In the genomic region with DNA sequence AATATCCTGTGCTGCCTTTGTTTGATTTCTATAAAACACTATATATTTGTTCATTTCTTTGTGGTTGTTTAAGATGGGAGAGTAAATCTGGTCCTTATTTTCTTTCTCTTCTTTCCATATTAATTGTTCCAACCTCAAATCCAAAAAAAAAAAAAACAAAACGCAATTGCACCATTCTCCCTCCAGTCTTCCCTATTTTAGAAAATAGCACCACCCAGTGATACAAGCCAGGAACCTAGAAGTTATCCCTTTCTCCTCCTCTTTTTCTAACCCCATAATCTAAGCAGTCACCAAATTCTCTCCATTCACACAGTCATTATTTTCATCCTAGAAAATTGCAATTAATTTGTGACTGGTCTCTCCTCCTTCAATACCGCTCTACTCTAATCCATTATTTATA, we compare ENCODE assay signal across 25 cellular contexts.
DNase-seq lines count a peak whose midpoint lies in the region; ATAC-seq, FAIRE-seq and TF ChIP-seq lines count a peak whose summit lies in the region.
"Had no signal": no experiment of that assay in that cellular context is flagged by ENCODE, and none has a peak within 500 bp of the region (broad histone marks: within the 10 kb centered on the region; RNA-seq: fewer than 3 reads in every experiment).

No MANE protein-coding gene starts in this region.

- no peak overlapping the region for H3K4ac ChIP-seq in H1 (replicated peaks; ENCODE audit: insufficient read length, low read depth, low read length)

- no peak for TF ChIP-seq EP300 in H1 (IDR thresholded peaks at IDR 0.05; ENCODE audit: borderline replicate concordance in 1 of 2, low read depth in 2 of 2, low read length in 2 of 2)

- no peak overlapping the region for H3K4me3 Mint-ChIP-seq in MCF 10A (ENCODE audit: unreplicated experiment)
- H3K4me3 Mint-ChIP-seq in CD8-positive, alpha-beta memory T cell: no peak overlapping the region
- H3K4me3 Mint-ChIP-seq: activated CD4-positive, alpha-beta memory T cell treated with anti-CD3 and anti-CD28 coated beads for 36 hours; natural killer cell; stimulated activated effector memory CD8-positive, alpha-beta T cell treated with anti-CD3 and anti-CD28 coated beads, Interleukin-12 subunit alpha, Interleukin-12 subunit beta, amount 100 ng/mL, for 72 hours; T-helper 2 cell treated with Interferon-gamma antibody and Interleukin-4, amounts not matched to agents 5 μg/mL and 100 μg/mL, for 36 hours had no signal

- H3K4me2 ChIP-seq in H1 (ENCODE audit: insufficient read depth in 1 of 2, low read depth in 2 of 2, low read length in 2 of 2): no peak overlapping the region
- H3K4me2 ChIP-seq: BLaER1 treated with 17β-estradiol and CSF1 and Interleukin-3, amounts not matched to agents 10 nM and 100 nM had no signal

- H3K27me3 Mint-ChIP-seq in MCF 10A (ENCODE audit: insufficient read depth, unreplicated experiment): no peaks in the 10 kb centered on the region
- H3K27me3 Mint-ChIP-seq in CD8-positive, alpha-beta memory T cell: peaks cover 0 to 3% of the 10 kb centered on the region in 2 donors
- H3K27me3 Mint-ChIP-seq: activated CD4-positive, alpha-beta memory T cell treated with anti-CD3 and anti-CD28 coated beads for 36 hours had no signal

- H4K5ac ChIP-seq in H1 (ENCODE audit: insufficient read length, low read depth, low read length): no peak overlapping the region

- H2BK15ac ChIP-seq in H1 (ENCODE audit: low read length): no peak overlapping the region

- no peaks in the 10 kb centered on the region for H3K9me3 ChIP-seq in breast epithelium
- H3K9me3 ChIP-seq in H1 (ENCODE audit: insufficient read depth in 2 of 2, low read depth in 1 of 2, low read length in 1 of 2): no peaks in the 10 kb centered on the region
- no peaks in the 10 kb centered on the region for H3K9me3 ChIP-seq in CD8-positive, alpha-beta memory T cell (ENCODE audit: low read length)
- H3K9me3 ChIP-seq: ascending aorta; BLaER1 treated with 17β-estradiol and CSF1 and Interleukin-3, amounts not matched to agents 10 nM and 100 nM; upper lobe of right lung had no signal

- peaks cover 30% of the 10 kb centered on the region for H3K9me3 Mint-ChIP-seq in MCF 10A (ENCODE audit: unreplicated experiment)
- peaks cover 0 to 4% (median 3%) of the 10 kb centered on the region in 5 donors for H3K9me3 Mint-ChIP-seq in CD8-positive, alpha-beta memory T cell
- H3K9me3 Mint-ChIP-seq: activated CD4-positive, alpha-beta memory T cell treated with anti-CD3 and anti-CD28 coated beads for 36 hours; activated naive CD4-positive, alpha-beta T cell treated with anti-CD3 and anti-CD28 coated beads, Interleukin-2, amount 50 U/mL, for 72 hours; activated T-helper 2 cell treated with anti-CD3 and anti-CD28 coated beads, Interferon-gamma antibody, Interleukin-2, Interleukin-4, amounts not matched to agents 10 μg/mL and 5 μg/mL and 100 μg/mL, durations not matched to agents 14 hours and 24 hours and 36 hours had no signal

- CTCF ChIA-PET in MCF 10A (lab: Yijun Ruan, JAX) (interaction anchor here (0.6 to 1.8 kb wide), 7 partner anchors 11 to 589 kb away, joined by 3 to 9 read pairs (median 5); no protein-coding TSS in a partner anchor), H1 (lab: Charles Lee; ENCODE audit: partially characterized antibody) (interaction anchor here (0.9 to 1.1 kb wide), 3 partner anchors 289 to 590 kb away, joined by 3 to 5 read pairs (median 3); no protein-coding TSS in a partner anchor)
- CTCF ChIA-PET in CD8-positive, alpha-beta memory T cell (lab: Charles Lee): no interaction called here

- H2AFZ ChIP-seq in H1 (ENCODE audit: low read length): no peak overlapping the region

- H3K36me3 ChIP-seq in breast epithelium (no peaks in the 10 kb centered on the region), H1 (ENCODE audit: control insufficient read depth in 2 of 4, insufficient read depth in 4 of 4, low read length in 3 of 4) (no peaks in the 10 kb centered on the region)
- no peaks in the 10 kb centered on the region for H3K36me3 ChIP-seq in CD8-positive, alpha-beta memory T cell (ENCODE audit: insufficient read depth, low read length)
- H3K36me3 ChIP-seq: ascending aorta; BLaER1 treated with 17β-estradiol and CSF1 and Interleukin-3, amounts not matched to agents 10 nM and 100 nM; upper lobe of right lung had no signal

- intact Hi-C loops in MCF 10A (cut with micrococcal nuclease) (loop anchor here (1.0 to 5.0 kb wide), 4 partner anchors 289 to 590 kb away; partner anchors contain the start of gene GABRE), breast epithelium (cut with DNase I; ENCODE audit: low total_unique reads) (no loop called here)

- H3K4me3 ChIP-seq in breast epithelium: no peak overlapping the region
- H3K4me3 ChIP-seq in H1 (ENCODE audit: extremely low read depth in 1 of 4, insufficient read depth in 2 of 4, low read depth in 3 of 4, low read length in 4 of 4): no peak overlapping the region
- no peak overlapping the region for H3K4me3 ChIP-seq in CD8-positive, alpha-beta memory T cell (ENCODE audit: low read length)
- H3K4me3 ChIP-seq: ascending aorta; BLaER1 treated with 17β-estradiol and CSF1 and Interleukin-3, amounts not matched to agents 10 nM and 100 nM; dorsolateral prefrontal cortex; upper lobe of right lung had no signal

- H3K23ac ChIP-seq in H1 (ENCODE audit: insufficient read length): no peak overlapping the region

- ATAC-seq in HG03460 (IDR thresholded peaks at IDR 0.05; ENCODE audit: unreplicated experiment): no peak
- ATAC-seq: activated naive CD4-positive, alpha-beta T cell treated with anti-CD3 and anti-CD28 coated beads, Interleukin-2, amount 50 U/mL, for 72 hours; left cardiac atrium; natural killer cell; stimulated activated effector memory CD8-positive, alpha-beta T cell treated with anti-CD3 and anti-CD28 coated beads, Interleukin-12 subunit alpha, Interleukin-12 subunit beta, amount 100 ng/mL, for 72 hours; upper lobe of right lung had no signal

- H3K27ac Mint-ChIP-seq in MCF 10A (ENCODE audit: low read depth, unreplicated experiment): no peak overlapping the region
- H3K27ac Mint-ChIP-seq in CD8-positive, alpha-beta memory T cell: no peak overlapping the region
- H3K27ac Mint-ChIP-seq: activated CD4-positive, alpha-beta memory T cell treated with anti-CD3 and anti-CD28 coated beads for 36 hours; activated naive CD4-positive, alpha-beta T cell treated with anti-CD3 and anti-CD28 coated beads, Interleukin-2, amount 50 U/mL, for 72 hours; activated T-helper 2 cell treated with anti-CD3 and anti-CD28 coated beads, Interferon-gamma antibody, Interleukin-2, Interleukin-4, amounts not matched to agents 10 μg/mL and 5 μg/mL and 100 μg/mL, durations not matched to agents 14 hours and 24 hours and 36 hours; natural killer cell; stimulated activated effector memory CD8-positive, alpha-beta T cell treated with anti-CD3 and anti-CD28 coated beads, Interleukin-12 subunit alpha, Interleukin-12 subunit beta, amount 100 ng/mL, for 72 hours; T-helper 2 cell treated with Interferon-gamma antibody and Interleukin-4, amounts not matched to agents 5 μg/mL and 100 μg/mL, for 36 hours had no signal

- WGBS in H1 (ENCODE audit: extremely low coverage in 1 of 2, insufficient coverage in 1 of 2, insufficient read length in 1 of 2, insufficient replicate concordance in 2 of 2, low coverage in 1 of 2, low lambda C conversion rate in 2 of 2, missing lambda C conversion rate in 1 of 2), 2 experiments: 83% methylated on average over 2 of the region's 2 CpGs; no CpG with 5 or more reads in 1 of the 2 experiments

- no peak overlapping the region for H4K8ac ChIP-seq in H1 (ENCODE audit: extremely low read depth, insufficient read depth, low read length)

- H2BK120ac ChIP-seq in H1 (replicated peaks; ENCODE audit: low read depth, low read length): no peak overlapping the region

- no peak overlapping the region for H2AK5ac ChIP-seq in H1 (ENCODE audit: low read depth, low read length)

- no peak overlapping the region for H2BK5ac ChIP-seq in H1 (ENCODE audit: low read depth, low read length)

- no peak overlapping the region for H3K56ac ChIP-seq in H1 (replicated peaks; ENCODE audit: insufficient read length, low read depth, low read length)

- H2BK12ac ChIP-seq in H1 (ENCODE audit: low read depth, low read length): no peak overlapping the region

- no peaks in the 10 kb centered on the region for H3K79me2 ChIP-seq in H1 (ENCODE audit: control insufficient read depth in 1 of 2, insufficient read depth in 2 of 2, low read length in 2 of 2)

- H3K79me1 ChIP-seq in H1 (ENCODE audit: low read depth, low read length): no peaks in the 10 kb centered on the region

- no peak overlapping the region for H3K9ac ChIP-seq in H1 (replicated peaks in 1 of 4; ENCODE audit: extremely low read depth in 1 of 4, low read depth in 3 of 4, low read length in 3 of 4)
- H3K9ac ChIP-seq: BLaER1 treated with 17β-estradiol and CSF1 and Interleukin-3, amounts not matched to agents 10 nM and 100 nM had no signal

- no peak overlapping the region for H3K18ac ChIP-seq in H1 (ENCODE audit: extremely low read depth, low read length)

- H4K20me1 ChIP-seq in H1 (replicated peaks in 1 of 2; ENCODE audit: control insufficient read depth in 1 of 2, insufficient read depth in 2 of 2, low read length in 2 of 2): no peaks in the 10 kb centered on the region
- H4K20me1 ChIP-seq: BLaER1 treated with 17β-estradiol and CSF1 and Interleukin-3, amounts not matched to agents 10 nM and 100 nM had no signal

- no peak overlapping the region for H4K91ac ChIP-seq in H1 (replicated peaks; ENCODE audit: insufficient read length, low read length)

- TF ChIP-seq CTCF in MCF 10A (IDR thresholded peaks at IDR 0.05; ENCODE audit: unreplicated experiment) (peak; percentile 19), breast epithelium (IDR thresholded peaks at IDR 0.05) (no peak), H1 (IDR thresholded peaks at IDR 0.05; ENCODE audit: control extremely low read depth in 1 of 3, insufficient read depth in 1 of 3, low read depth in 1 of 3, low read length in 3 of 3) (peak in 1 of 3 experiments; percentile 26; a peak in 1 of 4 replicates)

- no peaks in the 10 kb centered on the region for H3K23me2 ChIP-seq in H1 (ENCODE audit: low read depth, low read length)

- no peak overlapping the region for H3K14ac ChIP-seq in H1 (ENCODE audit: insufficient read length)

- TF ChIP-seq RAD21 in H1 (IDR thresholded peaks at IDR 0.05 in 1 of 2, conservative IDR thresholded peaks at IDR 0.05 in 1 of 2; ENCODE audit: low read depth in 2 of 2, low read length in 2 of 2): peak; percentile 45 to 47; a peak in 3 of 4 replicates

- no peak for TF ChIP-seq POLR2A in breast epithelium (IDR thresholded peaks at IDR 0.05)
- TF ChIP-seq POLR2A in H1 (IDR thresholded peaks at IDR 0.05; ENCODE audit: control extremely low read depth in 1 of 2, low read depth in 2 of 2, low read length in 2 of 2): no peak

- H3K4me1 ChIP-seq in breast epithelium (no peaks in the 10 kb centered on the region), H1 (replicated peaks in 1 of 4; ENCODE audit: control insufficient read depth in 3 of 4, insufficient read depth in 4 of 4, low read length in 3 of 4) (no peaks in the 10 kb centered on the region)
- H3K4me1 ChIP-seq in CD8-positive, alpha-beta memory T cell (ENCODE audit: insufficient read depth, low read length): no peaks in the 10 kb centered on the region
- H3K4me1 ChIP-seq: ascending aorta, upper lobe of right lung had no signal

- no peak for FAIRE-seq in H1 (lab: Jason Lieb, UNC)
- FAIRE-seq: GM12892 had no signal

- H3K27me3 ChIP-seq in breast epithelium (peaks cover 0 to 15% of the 10 kb centered on the region in 2 donors), H1 (replicated peaks in 1 of 4; ENCODE audit: control insufficient read depth in 3 of 4, extremely low read depth in 1 of 4, insufficient read depth in 3 of 4, low read length in 3 of 4) (no peaks in the 10 kb centered on the region)
- H3K27me3 ChIP-seq in CD8-positive, alpha-beta memory T cell (ENCODE audit: insufficient read depth, low read length, poor library complexity, severe bottlenecking): no peaks in the 10 kb centered on the region
- H3K27me3 ChIP-seq: ascending aorta, upper lobe of right lung had no signal

- POLR2A ChIA-PET in MCF 10A (lab: Yijun Ruan, JAX) (interaction anchor here (1.0 to 1.5 kb wide), 2 partner anchors 588 to 589 kb away, joined by 3 read pairs; no protein-coding TSS in a partner anchor), H1 (lab: Charles Lee; ENCODE audit: partially characterized antibody) (no interaction called here)
- POLR2A ChIA-PET in CD8-positive, alpha-beta memory T cell (lab: Charles Lee): no interaction called here

- no peaks in the 10 kb centered on the region for H3K36me3 Mint-ChIP-seq in MCF 10A (ENCODE audit: insufficient read depth, unreplicated experiment)
- H3K36me3 Mint-ChIP-seq in CD8-positive, alpha-beta memory T cell: no peaks in the 10 kb centered on the region
- H3K36me3 Mint-ChIP-seq: activated CD4-positive, alpha-beta memory T cell treated with anti-CD3 and anti-CD28 coated beads for 36 hours; activated naive CD4-positive, alpha-beta T cell treated with anti-CD3 and anti-CD28 coated beads, Interleukin-2, amount 50 U/mL, for 72 hours; natural killer cell; stimulated activated effector memory CD8-positive, alpha-beta T cell treated with anti-CD3 and anti-CD28 coated beads, Interleukin-12 subunit alpha, Interleukin-12 subunit beta, amount 100 ng/mL, for 72 hours had no signal

- no peak overlapping the region for H3K27ac ChIP-seq in breast epithelium
- no peak overlapping the region for H3K27ac ChIP-seq in H1 (ENCODE audit: low read depth, low read length)
- H3K27ac ChIP-seq in CD8-positive, alpha-beta memory T cell (ENCODE audit: low read depth, low read length): no peak overlapping the region
- H3K27ac ChIP-seq: ascending aorta; BLaER1 treated with 17β-estradiol and CSF1 and Interleukin-3, amounts not matched to agents 10 nM and 100 nM; dorsolateral prefrontal cortex; upper lobe of right lung had no signal

- peak; percentile 16 for DNase-seq in MCF 10A (ENCODE audit: unreplicated experiment)
- no peak for DNase-seq in breast epithelium (ENCODE audit: low spot score in 2 of 2)
- DNase-seq in OCI-M1 (lab: John Stamatoyannopoulos, UW): peak; percentile 38
- no peak for DNase-seq in H1 (ENCODE audit: low read depth in 1 of 2, low spot score in 2 of 2)
- peak; percentile 1 for DNase-seq in stromal cell of bone marrow (ENCODE audit: low read depth)
- no peak for DNase-seq in CD8-positive, alpha-beta memory T cell
- DNase-seq in NCI-H774 (lab: John Stamatoyannopoulos, UW): no peak
- DNase-seq: activated CD4-positive, alpha-beta memory T cell treated with anti-CD3 and anti-CD28 coated beads for 36 hours; Calu3; cerebellar nuclear complex; dorsolateral prefrontal cortex; head of caudate nucleus; left cardiac atrium; natural killer cell; NCI-H1436 treated with DMSO at 0.1 percent for 48 hours; NCI-H2171 treated with DMSO at 0.1 percent for 48 hours; upper lobe of right lung had no signal

- peaks cover 7% of the 10 kb centered on the region for H3K4me1 Mint-ChIP-seq in MCF 10A (ENCODE audit: insufficient read depth, unreplicated experiment)
- H3K4me1 Mint-ChIP-seq in CD8-positive, alpha-beta memory T cell: no peaks in the 10 kb centered on the region
- H3K4me1 Mint-ChIP-seq: natural killer cell; stimulated activated effector memory CD8-positive, alpha-beta T cell treated with anti-CD3 and anti-CD28 coated beads, Interleukin-12 subunit alpha, Interleukin-12 subunit beta, amount 100 ng/mL, for 72 hours had no signal

- no peak overlapping the region for H2BK20ac ChIP-seq in H1 (ENCODE audit: low read length)

- BruUV-seq in MCF 10A (replicated peaks; lab: Mats Ljungman, UMichigan): no TSS peak

Comparison
In these comparisons a context has a peak if more than half of its experiments do, and no peak if none do; other contexts are left out.
1. DNase-seq: peak in MCF 10A (single experiment), OCI-M1 (single experiment) and stromal cell of bone marrow (single experiment); none in breast epithelium (0 of 2), H1 (0 of 2), CD8-positive, alpha-beta memory T cell (0 of 5) and NCI-H774 (single experiment).